18 cellular contexts compared by ENCODE assay signal in the genomic region with DNA sequence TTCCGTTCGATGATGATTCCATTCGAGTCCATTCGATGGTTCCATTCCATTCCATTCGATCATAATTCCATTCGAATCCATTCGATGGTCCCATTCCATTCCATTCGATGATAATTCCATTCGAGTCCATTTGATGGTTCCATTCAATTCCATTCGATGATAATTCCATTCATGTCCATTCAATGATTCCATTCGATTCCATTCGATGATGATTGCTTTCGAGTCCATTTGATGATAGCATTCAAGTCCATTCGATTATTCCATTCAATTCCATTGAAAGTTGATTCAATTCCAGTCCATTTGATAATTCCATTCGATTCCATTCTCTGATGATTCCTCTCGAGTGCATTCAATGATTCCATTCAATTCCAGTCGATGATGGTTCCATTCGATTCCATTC.
DNase-seq lines count a peak whose midpoint lies in the region; ATAC-seq and TF ChIP-seq lines count a peak whose summit lies in the region.
"Had no signal": no experiment of that assay in that cellular context is flagged by ENCODE, and none has a peak within 500 bp of the region (broad histone marks: within the 10 kb centered on the region; RNA-seq: fewer than 3 reads in every experiment).

No MANE protein-coding gene starts in this region.

- peak; percentile 1 for DNase-seq in LHCN-M2 (ENCODE audit: low read depth)
- no peak for DNase-seq in upper lobe of left lung
- DNase-seq in activated T-cell treated with anti-CD3 and anti-CD28 coated beads, Interleukin-2, amount 50 U/mL, for 72 hours, result no peak
- DNase-seq in progenitor cell of endocrine pancreas (ENCODE audit: low spot score, unreplicated experiment), result no peak
- no peak for DNase-seq in foreskin fibroblast
- DNase-seq: AML-193; Caco-2; CD4-positive, alpha-beta T cell; GDM1; GOT3; H9; KBM-7 had no signal

- TF ChIP-seq CTCF in upper lobe of left lung (IDR thresholded peaks at IDR 0.05), result no peak
- TF ChIP-seq CTCF in progenitor cell of endocrine pancreas (IDR thresholded peaks at IDR 0.05; ENCODE audit: unreplicated experiment), result no peak
- TF ChIP-seq CTCF in foreskin fibroblast (IDR thresholded peaks at IDR 0.05; ENCODE audit: low read depth, low read length), result no peak

- H3K27me3 ChIP-seq in HUES48 (ENCODE audit: control insufficient read depth, insufficient read depth, low read length), result no peaks in the 10 kb centered on the region
- H3K27me3 ChIP-seq in iPS-20b (ENCODE audit: insufficient read depth, low read length), result no peaks in the 10 kb centered on the region
- no peaks in the 10 kb centered on the region for H3K27me3 ChIP-seq in upper lobe of left lung

- H3K9ac ChIP-seq in HUES48 (ENCODE audit: low read depth, low read length) (no peak overlapping the region), iPS-20b (ENCODE audit: low read depth, low read length) (no peak overlapping the region)

- ATAC-seq in upper lobe of left lung (ENCODE audit: low FRiP score in 2 of 2), result peak; percentile 24 to 59
- ATAC-seq in activated T-cell treated with anti-CD3 and anti-CD28 coated beads, Interleukin-2, amount 50 U/mL, for 72 hours (replicated peaks in 1 of 2), result no peak
- ATAC-seq in HG02970 (IDR thresholded peaks at IDR 0.05; ENCODE audit: low FRiP score, unreplicated experiment), result no peak
- ATAC-seq: HepG2 had no signal

- H3K9me3 ChIP-seq in HUES48 (ENCODE audit: control insufficient read depth, insufficient read depth, low read length) (peaks cover 71% of the 10 kb centered on the region), iPS-20b (ENCODE audit: insufficient read depth, low read depth, low read length) (peaks cover 79% of the 10 kb centered on the region), upper lobe of left lung (peaks cover 0 to 57% (median 27%) of the 10 kb centered on the region in 4 donors)
- H3K9me3 ChIP-seq: Caco-2 had no signal

- H3K27me3 Mint-ChIP-seq in activated T-cell treated with anti-CD3 and anti-CD28 coated beads, Interleukin-2, amount 50 U/mL, for 72 hours (ENCODE audit: low read depth), result no peaks in the 10 kb centered on the region
- no peaks in the 10 kb centered on the region for H3K27me3 Mint-ChIP-seq in progenitor cell of endocrine pancreas
- H3K27me3 Mint-ChIP-seq: CD4-positive, alpha-beta T cell; IgD-negative memory B cell had no signal

- H3K36me3 ChIP-seq in HUES48 (ENCODE audit: control insufficient read depth, insufficient read depth, low read length) (no peaks in the 10 kb centered on the region), iPS-20b (ENCODE audit: insufficient read depth, low read depth, low read length) (no peaks in the 10 kb centered on the region), upper lobe of left lung (no peaks in the 10 kb centered on the region)

- no peak for TF ChIP-seq EP300 in upper lobe of left lung (IDR thresholded peaks at IDR 0.05)

- peaks cover 59 to 62% of the 10 kb centered on the region in 2 donors for H3K9me3 Mint-ChIP-seq in activated T-cell treated with anti-CD3 and anti-CD28 coated beads, Interleukin-2, amount 50 U/mL, for 72 hours
- H3K9me3 Mint-ChIP-seq in progenitor cell of endocrine pancreas (ENCODE audit: low read depth), result peaks cover 71% of the 10 kb centered on the region

- no peaks in the 10 kb centered on the region for H3K4me1 Mint-ChIP-seq in activated T-cell treated with anti-CD3 and anti-CD28 coated beads, Interleukin-2, amount 50 U/mL, for 72 hours (ENCODE audit: low read depth)
- H3K4me1 Mint-ChIP-seq in progenitor cell of endocrine pancreas (ENCODE audit: low read depth), result no peaks in the 10 kb centered on the region
- H3K4me1 Mint-ChIP-seq: H9 had no signal

- no peak overlapping the region for H3K4me3 Mint-ChIP-seq in activated T-cell treated with anti-CD3 and anti-CD28 coated beads, Interleukin-2, amount 50 U/mL, for 72 hours
- no peak overlapping the region for H3K4me3 Mint-ChIP-seq in progenitor cell of endocrine pancreas (ENCODE audit: low read depth)
- H3K4me3 Mint-ChIP-seq: CD4-positive, alpha-beta T cell; H9; IgD-negative memory B cell had no signal

- no peak for TF ChIP-seq POLR2A in upper lobe of left lung (IDR thresholded peaks at IDR 0.05)

- H3K27ac ChIP-seq in HUES48 (ENCODE audit: low read depth, low read length), result no peak overlapping the region
- no peak overlapping the region for H3K27ac ChIP-seq in iPS-20b (ENCODE audit: low read length)
- no peak overlapping the region for H3K27ac ChIP-seq in upper lobe of left lung
- H3K27ac ChIP-seq: C4-2B had no signal

- H3K4me3 ChIP-seq in HUES48 (ENCODE audit: low read depth, low read length) (peak overlapping the region; percentile 5; the same call in 1 of the 2 replicates), iPS-20b (ENCODE audit: low read length) (peak overlapping the region; percentile 8; the same call in 1 of the 2 replicates), upper lobe of left lung (no peak overlapping the region), foreskin fibroblast (ENCODE audit: low read depth in 1 of 2, low read length in 2 of 2) (no peak overlapping the region)

- no peak overlapping the region for H3K27ac Mint-ChIP-seq in activated T-cell treated with anti-CD3 and anti-CD28 coated beads, Interleukin-2, amount 50 U/mL, for 72 hours
- H3K27ac Mint-ChIP-seq in progenitor cell of endocrine pancreas, result no peak overlapping the region
- H3K27ac Mint-ChIP-seq: CD4-positive, alpha-beta T cell; H9; IgD-negative memory B cell had no signal

- H3K36me3 Mint-ChIP-seq in activated T-cell treated with anti-CD3 and anti-CD28 coated beads, Interleukin-2, amount 50 U/mL, for 72 hours (ENCODE audit: insufficient read depth in 2 of 2), result peaks cover 64 to 71% of the 10 kb centered on the region in 2 donors
- peaks cover 43% of the 10 kb centered on the region for H3K36me3 Mint-ChIP-seq in progenitor cell of endocrine pancreas (ENCODE audit: insufficient read depth)

- H3K4me1 ChIP-seq in HUES48 (ENCODE audit: control insufficient read depth, insufficient read depth, low read length), result no peaks in the 10 kb centered on the region
- H3K4me1 ChIP-seq in iPS-20b (ENCODE audit: insufficient read depth, low read length), result no peaks in the 10 kb centered on the region
- H3K4me1 ChIP-seq in upper lobe of left lung, result no peaks in the 10 kb centered on the region
- H3K4me1 ChIP-seq: Caco-2 had no signal

- WGBS in upper lobe of left lung, 2 donors, result 67 to 68% methylated on average over 18 of the region's 18 CpGs

Comparison
In these comparisons a context has a peak if more than half of its experiments do, and no peak if none do; other contexts are left out.
1. H3K4me3 ChIP-seq: peak in HUES48 (single experiment) and iPS-20b (single experiment); none in upper lobe of left lung (0 of 4) and foreskin fibroblast (0 of 2).
2. ATAC-seq: peak in upper lobe of left lung (2 of 2); none in activated T-cell treated with anti-CD3 and anti-CD28 coated beads, Interleukin-2, amount 50 U/mL, for 72 hours (0 of 2) and HG02970 (single experiment).